1 cellular context compared by ENCODE assay signal in genomic region chr15:82828064-82828463, GRCh38.
TF ChIP-seq lines count a peak whose summit lies in the region.

No MANE protein-coding gene starts in this region.

TF ChIP-seq in HepG2, 621 proteins besides CTCF, POLR2A, EP300 and RAD21 (continued from another document):
- 0 out of 2 replicates have a peak, but pooled peaks have one; percentile 31 for TF ChIP-seq ZNF574 (CRISPR knock-in tag; IDR thresholded peaks at IDR 0.05)
- 0 out of 2 replicates have a peak, but pooled peaks have one; percentile 51 for TF ChIP-seq ATF2 (CRISPR knock-in tag; IDR thresholded peaks at IDR 0.05)
- TF ChIP-seq ZNF292 (CRISPR knock-in tag; IDR thresholded peaks at IDR 0.05; ENCODE audit: borderline replicate concordance, low read depth), result no peak
- TF ChIP-seq RXRB (CRISPR knock-in tag; IDR thresholded peaks at IDR 0.05; ENCODE audit: borderline replicate concordance), result peak; percentile 57; the same call in 1 of the 2 replicates
- TF ChIP-seq ZNF3 (CRISPR knock-in tag; IDR thresholded peaks at IDR 0.05), result peak; percentile 71; the same call in 1 of the 2 replicates
- TF ChIP-seq NR2F6 (IDR thresholded peaks at IDR 0.05), result no peak
- TF ChIP-seq NR2F6 (CRISPR knock-in tag; IDR thresholded peaks at IDR 0.05), result peak; percentile 42; the same call in 1 of the 2 replicates
- TF ChIP-seq CEBPB (IDR thresholded peaks at IDR 0.05; ENCODE audit: borderline replicate concordance, low read depth, low read length), result peak; percentile 91
- TF ChIP-seq GATAD2A (CRISPR knock-in tag; IDR thresholded peaks at IDR 0.05), result peak; percentile 65
- TF ChIP-seq HNF4A (CRISPR knock-in tag; IDR thresholded peaks at IDR 0.05), result peak; percentile 71
- TF ChIP-seq DMAP1 (CRISPR knock-in tag; IDR thresholded peaks at IDR 0.05), result 0 out of 2 replicates have a peak, but pooled peaks have one; percentile 21
- TF ChIP-seq ARNT2 (CRISPR knock-in tag; IDR thresholded peaks at IDR 0.05; ENCODE audit: low read depth), result 0 out of 2 replicates have a peak, but pooled peaks have one; percentile 34
- TF ChIP-seq AGO1 (IDR thresholded peaks at IDR 0.05; ENCODE audit: low read depth, low read length, poor library complexity, severe bottlenecking), result no peak
- TF ChIP-seq ZMYM3 (CRISPR knock-in tag; IDR thresholded peaks at IDR 0.05), result peak; percentile 28; the same call in 1 of the 2 replicates
- TF ChIP-seq ETV6 (CRISPR knock-in tag; conservative IDR thresholded peaks at IDR 0.05), result no peak
- no peak for TF ChIP-seq ZNF496 (CRISPR knock-in tag; IDR thresholded peaks at IDR 0.05; ENCODE audit: insufficient replicate concordance)
- no peak for TF ChIP-seq ZZZ3 (CRISPR knock-in tag; IDR thresholded peaks at IDR 0.05; ENCODE audit: borderline replicate concordance)
- no peak for TF ChIP-seq MTF1 (CRISPR knock-in tag; IDR thresholded peaks at IDR 0.05)
- no peak for TF ChIP-seq ZNF10 (CRISPR knock-in tag; IDR thresholded peaks at IDR 0.05; ENCODE audit: borderline replicate concordance, low read depth)
- TF ChIP-seq NR2C2 (CRISPR knock-in tag; IDR thresholded peaks at IDR 0.05; ENCODE audit: borderline replicate concordance), result 0 out of 2 replicates have a peak, but pooled peaks have one; percentile 36
- TF ChIP-seq ZNF33A (CRISPR knock-in tag; IDR thresholded peaks at IDR 0.05; ENCODE audit: borderline replicate concordance), result no peak
- TF ChIP-seq FOXP1 (IDR thresholded peaks at IDR 0.05), result no peak
- no peak for TF ChIP-seq FOXP1 (CRISPR knock-in tag; IDR thresholded peaks at IDR 0.05)
- TF ChIP-seq ZNF362 (CRISPR knock-in tag; IDR thresholded peaks at IDR 0.05; ENCODE audit: borderline replicate concordance), result no peak
- 0 out of 2 replicates have a peak, but pooled peaks have one; percentile 25 for TF ChIP-seq ZNF331 (CRISPR knock-in tag; IDR thresholded peaks at IDR 0.05)
- no peak for TF ChIP-seq ZFP62 (CRISPR knock-in tag; IDR thresholded peaks at IDR 0.05)
- TF ChIP-seq ATF4 (CRISPR knock-in tag; IDR thresholded peaks at IDR 0.05), result peak in 1 of 2 experiments; percentile 71; a peak in 2 of 4 replicates
- TF ChIP-seq GPN1 (CRISPR knock-in tag; IDR thresholded peaks at IDR 0.05; ENCODE audit: borderline replicate concordance), result no peak
- TF ChIP-seq ZNF225 (CRISPR knock-in tag; IDR thresholded peaks at IDR 0.05), result no peak
- no peak for TF ChIP-seq ZNF580 (CRISPR knock-in tag; IDR thresholded peaks at IDR 0.05; ENCODE audit: borderline replicate concordance, low read depth)
- TF ChIP-seq HNF1B (CRISPR knock-in tag; IDR thresholded peaks at IDR 0.05), result peak; percentile 73
- TF ChIP-seq ZNF235 (CRISPR knock-in tag; IDR thresholded peaks at IDR 0.05; ENCODE audit: borderline replicate concordance), result no peak
- no peak for TF ChIP-seq NR2F2 (IDR thresholded peaks at IDR 0.05; ENCODE audit: borderline replicate concordance, low read depth)
- TF ChIP-seq NCOA2 (CRISPR knock-in tag; IDR thresholded peaks at IDR 0.05), result peak; percentile 44
- no peak for TF ChIP-seq ZFP82 (CRISPR knock-in tag; IDR thresholded peaks at IDR 0.05; ENCODE audit: borderline replicate concordance)
- no peak for TF ChIP-seq ZNF280B (CRISPR knock-in tag; IDR thresholded peaks at IDR 0.05; ENCODE audit: borderline replicate concordance)
- TF ChIP-seq BATF2 (CRISPR knock-in tag; IDR thresholded peaks at IDR 0.05), result no peak
- no peak for TF ChIP-seq CC2D1A (CRISPR knock-in tag; IDR thresholded peaks at IDR 0.05)
- TF ChIP-seq HNF4G (IDR thresholded peaks at IDR 0.05; ENCODE audit: borderline replicate concordance, low read depth, low read length), result no peak
- no peak for TF ChIP-seq HNF4G (CRISPR knock-in tag; IDR thresholded peaks at IDR 0.05; ENCODE audit: borderline replicate concordance, low read depth)
